31 cellular contexts compared by ENCODE assay signal in genomic region chr12:86565038-86565437, GRCh38.
A peak's percentile ranks its signal among the peaks of the same experiment; 100 is the strongest.
DNase-seq lines count a peak whose midpoint lies in the region; ATAC-seq, FAIRE-seq and TF ChIP-seq lines count a peak whose summit lies in the region.
"Had no signal": no experiment of that assay in that cellular context is flagged by ENCODE, and none has a peak within 500 bp of the region (broad histone marks: within the 10 kb centered on the region; RNA-seq: fewer than 3 reads in every experiment).

No MANE protein-coding gene starts in this region.

- no peak overlapping the region for H3K4me3 ChIP-seq in HepG2 (replicated peaks in 1 of 3; ENCODE audit: insufficient read depth in 1 of 3, low read depth in 2 of 3, low read length in 3 of 3)
- no peak overlapping the region for H3K4me3 ChIP-seq in right lobe of liver
- H3K4me3 ChIP-seq in bronchial epithelial cell (ENCODE audit: low read depth, low read length): no peak overlapping the region
- H3K4me3 ChIP-seq: A549; BLaER1; BLaER1 treated with 17β-estradiol and CSF1 and Interleukin-3, amounts not matched to agents 10 nM and 100 nM had no signal

- DNase-seq in HepG2 (ENCODE audit: low spot score) (no peak), right lobe of liver (no peak), bronchial epithelial cell (ENCODE audit: low read depth) (no peak)
- DNase-seq: 8988T; ACHN; AML-193; BE2C; C1 segment of cervical spinal cord; Caco-2; Calu3; CD4-positive, alpha-beta memory T cell; CD4-positive, alpha-beta T cell; CD4-positive, CD25-positive, alpha-beta regulatory T cell; CD8-positive, alpha-beta memory T cell; CD8-positive, alpha-beta T cell; COR-L47; DMS 273 treated with DMSO at 0.1 percent for 48 hours; DMS153; DMS53; DMS79; DMS79 treated with DMSO at 0.1 percent for 48 hours; DND-41; EL had no signal

- ATAC-seq in HepG2 (no peak), right lobe of liver (no peak), HG02973 (IDR thresholded peaks at IDR 0.05; ENCODE audit: unreplicated experiment) (no peak)
- ATAC-seq: A549; CD8-positive, alpha-beta T cell had no signal

- H3K4me2 ChIP-seq in HepG2 (ENCODE audit: low read depth, low read length): no peak overlapping the region
- H3K4me2 ChIP-seq: A549; BLaER1; BLaER1 treated with 17β-estradiol and CSF1 and Interleukin-3, amounts not matched to agents 10 nM and 100 nM had no signal

- CTCF ChIA-PET in HepG2 (lab: Yijun Ruan, JAX; ENCODE audit: low intra/inter-chr PET ratio, low total read pairs): no interaction called here

- H3K4me1 ChIP-seq in HepG2 (ENCODE audit: insufficient read depth, low read length) (no peaks in the 10 kb centered on the region), right lobe of liver (no peaks in the 10 kb centered on the region)
- H3K4me1 ChIP-seq: A549; BE2C; BLaER1; BLaER1 treated with 17β-estradiol and CSF1 and Interleukin-3, amounts not matched to agents 10 nM and 100 nM; Caco-2 had no signal

- H3K9ac ChIP-seq in HepG2 (ENCODE audit: insufficient read depth, low read depth, low read length): no peak overlapping the region
- H3K9ac ChIP-seq: BLaER1; BLaER1 treated with 17β-estradiol and CSF1 and Interleukin-3, amounts not matched to agents 10 nM and 100 nM had no signal

- TF ChIP-seq EP300 in HepG2 (IDR thresholded peaks at IDR 0.05; ENCODE audit: low read depth in 2 of 2, low read length in 2 of 2) (no peak), HepG2 (CRISPR knock-in tag; IDR thresholded peaks at IDR 0.05; ENCODE audit: borderline replicate concordance) (no peak)

- H2AFZ ChIP-seq in HepG2 (ENCODE audit: low read length): no peak overlapping the region

- FAIRE-seq in HepG2 (lab: Jason Lieb, UNC) (no peak), bronchial epithelial cell (lab: Jason Lieb, UNC) (peak; percentile 55)
- FAIRE-seq: A204.1, A549, D721Med had no signal

- TF ChIP-seq RAD21 in HepG2 (CRISPR knock-in tag; IDR thresholded peaks at IDR 0.05): no peak

- intact Hi-C loops in HepG2 (cut with micrococcal nuclease; ENCODE audit: unreplicated experiment) (no loop called here), right lobe of liver (cut with DNase I) (no loop called here)

- no peaks in the 10 kb centered on the region for H4K20me1 ChIP-seq in HepG2 (ENCODE audit: insufficient read depth, low read length)
- H4K20me1 ChIP-seq: BLaER1; BLaER1 treated with 17β-estradiol and CSF1 and Interleukin-3, amounts not matched to agents 10 nM and 100 nM had no signal

- POLR2A ChIA-PET in HepG2 (lab: Yijun Ruan, JAX): no interaction called here

- H3K79me2 ChIP-seq in HepG2 (ENCODE audit: insufficient read depth, low read length): no peaks in the 10 kb centered on the region

- H3K27ac ChIP-seq in HepG2 (ENCODE audit: extremely low read length, insufficient read depth, low read length) (no peak overlapping the region), right lobe of liver (no peak overlapping the region)
- H3K27ac ChIP-seq: 22Rv1; A549; BLaER1; BLaER1 treated with 17β-estradiol and CSF1 and Interleukin-3, amounts not matched to agents 10 nM and 100 nM; C4-2B had no signal

- no TSS peak for BruUV-seq in HepG2 (replicated peaks; lab: Mats Ljungman, UMichigan)

- in situ Hi-C loops in HepG2 (cut with HindIII; ENCODE audit: extremely low pct_ligation_motif_present, low pct_unique_long_range_greater_than_20kb): no loop called here

- H3K9me3 ChIP-seq in HepG2 (ENCODE audit: low read length) (peaks cover 79% of the 10 kb centered on the region), right lobe of liver (no peaks in the 10 kb centered on the region)
- H3K9me3 ChIP-seq: BE2C, BLaER1, Caco-2 had no signal

- H3K27me3 ChIP-seq in HepG2 (ENCODE audit: control insufficient read depth in 1 of 2, insufficient read depth in 2 of 2, low read length in 2 of 2) (no peaks in the 10 kb centered on the region; a peak in 1 of 5 replicates), right lobe of liver (no peaks in the 10 kb centered on the region), bronchial epithelial cell (ENCODE audit: control insufficient read depth, insufficient read depth, low read length) (no peaks in the 10 kb centered on the region)
- H3K27me3 ChIP-seq: BE2C; BLaER1; BLaER1 treated with 17β-estradiol and CSF1 and Interleukin-3, amounts not matched to agents 10 nM and 100 nM had no signal

- H3K36me3 ChIP-seq in HepG2 (replicated peaks in 1 of 2; ENCODE audit: control insufficient read depth in 1 of 2, insufficient read depth in 2 of 2, low read length in 2 of 2): no peaks in the 10 kb centered on the region
- H3K36me3 ChIP-seq in right lobe of liver: no peaks in the 10 kb centered on the region
- H3K36me3 ChIP-seq in bronchial epithelial cell (ENCODE audit: control insufficient read depth, insufficient read depth, low read length): no peaks in the 10 kb centered on the region
- H3K36me3 ChIP-seq: BE2C; BLaER1; BLaER1 treated with 17β-estradiol and CSF1 and Interleukin-3, amounts not matched to agents 10 nM and 100 nM had no signal

- no peak for TF ChIP-seq CTCF in HepG2 (CRISPR knock-in tag; IDR thresholded peaks at IDR 0.05)
- TF ChIP-seq CTCF in right lobe of liver (IDR thresholded peaks at IDR 0.05): no peak
- TF ChIP-seq CTCF in bronchial epithelial cell (IDR thresholded peaks at IDR 0.05; ENCODE audit: insufficient read depth, low read length, severe bottlenecking): no peak

- TF ChIP-seq POLR2A in HepG2 (IDR thresholded peaks at IDR 0.05; ENCODE audit: insufficient read depth in 1 of 2, low read depth in 2 of 2, low read length in 2 of 2) (no peak), right lobe of liver (IDR thresholded peaks at IDR 0.05) (no peak)

- WGBS in HepG2 (ENCODE audit: low lambda C conversion rate): 0% methylated on average over 1 of the region's 2 CpGs
- 60% methylated on average over 1 of the region's 2 CpGs for WGBS in right lobe of liver (ENCODE audit: insufficient coverage, low coverage, low lambda C conversion rate, missing lambda C conversion rate)

TF ChIP-seq in HepG2, 621 proteins besides CTCF, POLR2A, EP300 and RAD21:
- TF ChIP-seq EEA1 (CRISPR knock-in tag; IDR thresholded peaks at IDR 0.05; ENCODE audit: borderline replicate concordance) (no peak), CREB1 (IDR thresholded peaks at IDR 0.05) (peak; percentile 90), CREB1 (CRISPR knock-in tag; IDR thresholded peaks at IDR 0.05) (no peak), HOMEZ (CRISPR knock-in tag; IDR thresholded peaks at IDR 0.05; ENCODE audit: low read depth) (no peak), ATF7 (IDR thresholded peaks at IDR 0.05) (0 out of 2 replicates have a peak, but pooled peaks have one; percentile 18), ATF7 (CRISPR knock-in tag; IDR thresholded peaks at IDR 0.05) (no peak)
